In the genomic region with DNA sequence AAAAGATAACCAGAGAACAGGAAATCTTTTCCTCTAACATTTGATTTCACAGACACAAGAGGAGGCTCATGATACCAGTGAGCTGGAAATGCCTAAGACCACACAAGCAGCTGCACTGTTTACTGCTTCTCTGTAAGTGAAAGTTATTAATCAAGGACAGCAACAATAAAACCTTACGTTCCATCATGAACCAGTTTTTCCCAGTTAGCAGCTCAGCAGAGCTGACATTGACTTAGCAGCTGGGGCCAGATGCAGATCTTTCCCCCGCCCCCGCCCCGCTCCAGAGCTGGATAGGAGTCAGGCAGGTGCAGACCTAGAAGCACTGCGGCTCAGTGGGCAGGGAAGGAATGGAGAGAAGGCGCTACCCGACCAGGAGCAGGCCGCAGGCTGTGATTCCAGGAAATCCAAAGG, we compare ENCODE assay signal across 1 cellular context.
TF ChIP-seq lines count a peak whose summit lies in the region.

No MANE protein-coding gene starts in this region.

TF ChIP-seq in H1, 55 proteins besides CTCF, POLR2A, EP300 and RAD21:
- TF ChIP-seq ASH2L (IDR thresholded peaks at IDR 0.05; ENCODE audit: low read length), result no peak
- TF ChIP-seq TEAD4 (IDR thresholded peaks at IDR 0.05; ENCODE audit: low read depth, low read length), result no peak
- TF ChIP-seq, protein P1, sequence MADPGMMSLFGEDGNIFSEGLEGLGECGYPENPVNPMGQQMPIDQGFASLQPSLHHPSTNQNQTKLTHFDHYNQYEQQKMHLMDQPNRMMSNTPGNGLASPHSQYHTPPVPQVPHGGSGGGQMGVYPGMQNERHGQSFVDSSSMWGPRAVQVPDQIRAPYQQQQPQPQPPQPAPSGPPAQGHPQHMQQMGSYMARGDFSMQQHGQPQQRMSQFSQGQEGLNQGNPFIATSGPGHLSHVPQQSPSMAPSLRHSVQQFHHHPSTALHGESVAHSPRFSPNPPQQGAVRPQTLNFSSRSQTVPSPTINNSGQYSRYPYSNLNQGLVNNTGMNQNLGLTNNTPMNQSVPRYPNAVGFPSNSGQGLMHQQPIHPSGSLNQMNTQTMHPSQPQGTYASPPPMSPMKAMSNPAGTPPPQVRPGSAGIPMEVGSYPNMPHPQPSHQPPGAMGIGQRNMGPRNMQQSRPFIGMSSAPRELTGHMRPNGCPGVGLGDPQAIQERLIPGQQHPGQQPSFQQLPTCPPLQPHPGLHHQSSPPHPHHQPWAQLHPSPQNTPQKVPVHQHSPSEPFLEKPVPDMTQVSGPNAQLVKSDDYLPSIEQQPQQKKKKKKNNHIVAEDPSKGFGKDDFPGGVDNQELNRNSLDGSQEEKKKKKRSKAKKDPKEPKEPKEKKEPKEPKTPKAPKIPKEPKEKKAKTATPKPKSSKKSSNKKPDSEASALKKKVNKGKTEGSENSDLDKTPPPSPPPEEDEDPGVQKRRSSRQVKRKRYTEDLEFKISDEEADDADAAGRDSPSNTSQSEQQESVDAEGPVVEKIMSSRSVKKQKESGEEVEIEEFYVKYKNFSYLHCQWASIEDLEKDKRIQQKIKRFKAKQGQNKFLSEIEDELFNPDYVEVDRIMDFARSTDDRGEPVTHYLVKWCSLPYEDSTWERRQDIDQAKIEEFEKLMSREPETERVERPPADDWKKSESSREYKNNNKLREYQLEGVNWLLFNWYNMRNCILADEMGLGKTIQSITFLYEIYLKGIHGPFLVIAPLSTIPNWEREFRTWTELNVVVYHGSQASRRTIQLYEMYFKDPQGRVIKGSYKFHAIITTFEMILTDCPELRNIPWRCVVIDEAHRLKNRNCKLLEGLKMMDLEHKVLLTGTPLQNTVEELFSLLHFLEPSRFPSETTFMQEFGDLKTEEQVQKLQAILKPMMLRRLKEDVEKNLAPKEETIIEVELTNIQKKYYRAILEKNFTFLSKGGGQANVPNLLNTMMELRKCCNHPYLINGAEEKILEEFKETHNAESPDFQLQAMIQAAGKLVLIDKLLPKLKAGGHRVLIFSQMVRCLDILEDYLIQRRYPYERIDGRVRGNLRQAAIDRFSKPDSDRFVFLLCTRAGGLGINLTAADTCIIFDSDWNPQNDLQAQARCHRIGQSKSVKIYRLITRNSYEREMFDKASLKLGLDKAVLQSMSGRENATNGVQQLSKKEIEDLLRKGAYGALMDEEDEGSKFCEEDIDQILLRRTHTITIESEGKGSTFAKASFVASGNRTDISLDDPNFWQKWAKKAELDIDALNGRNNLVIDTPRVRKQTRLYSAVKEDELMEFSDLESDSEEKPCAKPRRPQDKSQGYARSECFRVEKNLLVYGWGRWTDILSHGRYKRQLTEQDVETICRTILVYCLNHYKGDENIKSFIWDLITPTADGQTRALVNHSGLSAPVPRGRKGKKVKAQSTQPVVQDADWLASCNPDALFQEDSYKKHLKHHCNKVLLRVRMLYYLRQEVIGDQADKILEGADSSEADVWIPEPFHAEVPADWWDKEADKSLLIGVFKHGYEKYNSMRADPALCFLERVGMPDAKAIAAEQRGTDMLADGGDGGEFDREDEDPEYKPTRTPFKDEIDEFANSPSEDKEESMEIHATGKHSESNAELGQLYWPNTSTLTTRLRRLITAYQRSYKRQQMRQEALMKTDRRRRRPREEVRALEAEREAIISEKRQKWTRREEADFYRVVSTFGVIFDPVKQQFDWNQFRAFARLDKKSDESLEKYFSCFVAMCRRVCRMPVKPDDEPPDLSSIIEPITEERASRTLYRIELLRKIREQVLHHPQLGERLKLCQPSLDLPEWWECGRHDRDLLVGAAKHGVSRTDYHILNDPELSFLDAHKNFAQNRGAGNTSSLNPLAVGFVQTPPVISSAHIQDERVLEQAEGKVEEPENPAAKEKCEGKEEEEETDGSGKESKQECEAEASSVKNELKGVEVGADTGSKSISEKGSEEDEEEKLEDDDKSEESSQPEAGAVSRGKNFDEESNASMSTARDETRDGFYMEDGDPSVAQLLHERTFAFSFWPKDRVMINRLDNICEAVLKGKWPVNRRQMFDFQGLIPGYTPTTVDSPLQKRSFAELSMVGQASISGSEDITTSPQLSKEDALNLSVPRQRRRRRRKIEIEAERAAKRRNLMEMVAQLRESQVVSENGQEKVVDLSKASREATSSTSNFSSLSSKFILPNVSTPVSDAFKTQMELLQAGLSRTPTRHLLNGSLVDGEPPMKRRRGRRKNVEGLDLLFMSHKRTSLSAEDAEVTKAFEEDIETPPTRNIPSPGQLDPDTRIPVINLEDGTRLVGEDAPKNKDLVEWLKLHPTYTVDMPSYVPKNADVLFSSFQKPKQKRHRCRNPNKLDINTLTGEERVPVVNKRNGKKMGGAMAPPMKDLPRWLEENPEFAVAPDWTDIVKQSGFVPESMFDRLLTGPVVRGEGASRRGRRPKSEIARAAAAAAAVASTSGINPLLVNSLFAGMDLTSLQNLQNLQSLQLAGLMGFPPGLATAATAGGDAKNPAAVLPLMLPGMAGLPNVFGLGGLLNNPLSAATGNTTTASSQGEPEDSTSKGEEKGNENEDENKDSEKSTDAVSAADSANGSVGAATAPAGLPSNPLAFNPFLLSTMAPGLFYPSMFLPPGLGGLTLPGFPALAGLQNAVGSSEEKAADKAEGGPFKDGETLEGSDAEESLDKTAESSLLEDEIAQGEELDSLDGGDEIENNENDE (IDR thresholded peaks at IDR 0.05; ENCODE audit: insufficient replicate concordance, low read length), result no peak
